In the genomic region with DNA sequence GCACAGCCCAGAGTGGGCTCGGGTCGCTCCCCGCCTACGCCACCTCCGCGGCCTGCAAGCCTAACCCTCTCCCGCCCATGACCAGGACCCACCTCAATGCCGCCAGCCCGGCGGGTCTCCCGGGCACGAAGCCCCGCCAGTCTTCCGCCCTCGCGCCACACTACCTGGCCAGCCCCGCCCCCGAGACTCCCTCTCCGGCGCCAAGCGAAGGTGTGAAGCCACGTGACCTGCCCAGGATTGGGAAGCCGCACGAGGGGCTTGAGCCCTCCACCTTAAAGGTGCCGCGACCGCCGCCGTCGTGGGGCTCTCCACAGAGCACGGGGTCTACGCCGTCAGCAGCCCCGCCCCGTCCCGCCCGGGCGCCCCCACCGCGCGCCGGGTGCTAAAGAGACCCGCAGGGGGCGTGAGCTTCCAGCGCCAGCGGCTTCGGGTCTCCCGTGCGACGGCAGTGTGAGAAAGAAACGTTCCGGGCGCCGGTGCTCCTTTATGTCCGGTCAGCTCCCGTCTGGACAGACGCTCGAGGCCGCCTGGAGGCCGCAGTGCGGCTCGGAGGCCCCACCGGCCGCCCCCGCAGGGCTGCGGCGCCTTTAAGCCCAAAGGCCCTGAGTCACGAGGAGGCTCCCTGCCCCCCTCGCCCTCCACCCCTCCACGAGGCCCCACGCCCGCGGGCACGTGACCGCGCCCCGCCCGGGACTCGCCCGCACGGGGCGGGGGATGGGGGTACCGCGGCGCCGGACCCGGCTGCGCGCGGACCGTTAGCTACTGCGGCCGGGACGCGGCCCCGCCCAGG, we compare ENCODE assay signal across 8 cellular contexts.
DNase-seq lines count a peak whose midpoint lies in the region; ATAC-seq lines count a peak whose summit lies in the region.

Gene CPEB1 (minus strand): TSS at position 319 of the 790 bp plus-strand sequence. CDS start 18,904 bp downstream, outside the sequence.

- ATAC-seq in HG03045 (IDR thresholded peaks at IDR 0.05; ENCODE audit: unreplicated experiment): peak; percentile 45
- peak; percentile 59 for ATAC-seq in memory B cell (ENCODE audit: low read depth)
- ATAC-seq in HG03571 (IDR thresholded peaks at IDR 0.05; ENCODE audit: unreplicated experiment): no peak
- ATAC-seq in HG03378 (IDR thresholded peaks at IDR 0.05; ENCODE audit: unreplicated experiment): no peak

- H3K27me3 Mint-ChIP-seq in memory B cell: peaks cover 26% of the 10 kb centered on the region

- peaks cover 21% of the 10 kb centered on the region for H3K27me3 ChIP-seq in effector memory CD4-positive, alpha-beta T cell (replicated peaks; ENCODE audit: control insufficient read depth, insufficient read depth, low read length, poor library complexity, severe bottlenecking)

- peak within 1 kb of the TSS; percentile 61 for H3K4me3 Mint-ChIP-seq in memory B cell

- peaks cover 2% of the 10 kb centered on the region for H3K4me1 Mint-ChIP-seq in memory B cell

- H3K36me3 Mint-ChIP-seq in memory B cell: no peaks in the 10 kb centered on the region

- H3K27ac ChIP-seq in effector memory CD4-positive, alpha-beta T cell (ENCODE audit: insufficient read depth, low read length, poor library complexity, severe bottlenecking): no peak within 1 kb of the TSS

- peaks cover 21% of the 10 kb centered on the region for H3K4me1 ChIP-seq in effector memory CD4-positive, alpha-beta T cell (ENCODE audit: control insufficient read depth, insufficient read depth, low read length, poor library complexity, severe bottlenecking)

- no peaks in the 10 kb centered on the region for H3K9me3 Mint-ChIP-seq in memory B cell

- no peaks in the 10 kb centered on the region for H3K36me3 ChIP-seq in effector memory CD4-positive, alpha-beta T cell (ENCODE audit: control insufficient read depth, insufficient read depth, low read length)

- peak within 1 kb of the TSS; percentile 52 for H3K4me3 ChIP-seq in effector memory CD4-positive, alpha-beta T cell (ENCODE audit: insufficient read depth, low read depth, low read length, poor library complexity, severe bottlenecking)

- H3K27ac Mint-ChIP-seq in memory B cell: no peak within 1 kb of the TSS

- DNase-seq in CMK (ENCODE audit: low read depth) (peak; percentile 26), memory B cell (ENCODE audit: low spot score in 2 of 2) (no peak)
- peak; percentile 47 for DNase-seq in activated CD4-positive, alpha-beta T cell treated with anti-CD3 and anti-CD28 coated beads for 48 hours
- DNase-seq in effector memory CD4-positive, alpha-beta T cell: no peak
- peak; percentile 26 to 62 for DNase-seq in stimulated activated CD8-positive, alpha-beta memory T cell treated with anti-CD3 and anti-CD28 coated beads, Interleukin-7, amount 100 ng/mL, for 4 hours (ENCODE audit: low read depth in 2 of 2)

- no peaks in the 10 kb centered on the region for H3K9me3 ChIP-seq in effector memory CD4-positive, alpha-beta T cell (ENCODE audit: control insufficient read depth, low read length)

Comparison
In these comparisons a context has a peak if more than half of its experiments do, and no peak if none do; other contexts are left out.
1. DNase-seq: peak in CMK (single experiment), activated CD4-positive, alpha-beta T cell treated with anti-CD3 and anti-CD28 coated beads for 48 hours (single experiment) and stimulated activated CD8-positive, alpha-beta memory T cell treated with anti-CD3 and anti-CD28 coated beads, Interleukin-7, amount 100 ng/mL, for 4 hours (2 of 2); none in effector memory CD4-positive, alpha-beta T cell (0 of 3) and memory B cell (0 of 2).
2. ATAC-seq: peak in HG03045 (single experiment) and memory B cell (single experiment); none in HG03571 (single experiment) and HG03378 (single experiment).